Comparison of ENCODE assay signal across 8 cellular contexts in the genomic region with DNA sequence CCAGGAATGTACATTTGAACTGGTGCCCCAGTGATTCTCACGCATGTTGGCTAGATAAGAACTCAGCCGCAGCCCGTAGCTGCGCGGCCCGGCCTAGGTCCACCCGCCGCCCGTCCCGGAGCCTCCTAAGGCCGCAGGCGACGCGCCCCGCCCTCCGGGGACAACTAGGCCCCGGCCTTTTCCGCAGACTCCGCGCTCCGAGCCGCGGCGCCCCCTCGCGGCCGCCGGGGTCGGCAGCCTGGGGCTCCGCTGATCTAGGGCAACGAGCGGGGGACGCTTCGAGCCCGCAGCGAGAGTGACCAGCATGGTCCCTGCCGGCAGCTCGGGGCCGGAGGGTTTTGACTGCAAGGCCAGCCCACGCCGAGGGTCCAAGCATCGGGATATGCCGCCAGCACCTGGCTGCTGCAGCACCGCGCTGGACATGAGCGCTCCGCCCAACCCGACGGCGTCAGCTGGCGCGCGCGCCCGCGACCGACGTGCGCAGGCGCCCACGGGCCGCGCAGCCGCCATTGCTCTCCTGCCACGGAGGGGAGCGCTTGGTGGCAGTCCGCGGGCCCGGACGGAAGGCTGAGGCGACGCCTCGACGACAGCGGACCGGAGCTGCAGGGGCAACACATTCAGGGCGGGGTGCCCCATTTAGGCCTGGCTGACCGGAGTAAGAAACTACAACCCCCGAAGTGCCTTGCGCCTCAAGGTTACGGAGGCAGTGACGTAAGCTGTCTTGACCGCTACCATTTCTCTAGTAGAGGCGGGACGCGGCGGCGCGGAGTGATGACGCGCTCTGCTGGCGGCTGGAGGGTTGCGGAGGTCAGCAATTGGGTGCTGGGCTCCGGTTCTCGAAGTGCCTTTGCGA. TPM values are rescaled to one million over a fixed set of nuclear protein-coding genes. Genes with fewer than 3 reads are reported as not detected.
DNase-seq lines count a peak whose midpoint lies in the region; ATAC-seq, FAIRE-seq and TF ChIP-seq lines count a peak whose summit lies in the region.

A gene with protein sequence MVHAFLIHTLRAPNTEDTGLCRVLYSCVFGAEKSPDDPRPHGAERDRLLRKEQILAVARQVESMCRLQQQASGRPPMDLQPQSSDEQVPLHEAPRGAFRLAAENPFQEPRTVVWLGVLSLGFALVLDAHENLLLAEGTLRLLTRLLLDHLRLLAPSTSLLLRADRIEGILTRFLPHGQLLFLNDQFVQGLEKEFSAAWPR (plus strand): TSS at position 500 of the 853 bp plus-strand sequence. CDS start 1,571 bp downstream, outside the sequence.

- H3K9ac ChIP-seq in keratinocyte (ENCODE audit: control insufficient read depth, extremely low read depth, insufficient read depth, low read length) = peak within 1 kb of the TSS; percentile 93

- dilution Hi-C loops in keratinocyte (cut with MboI; ENCODE audit: extremely low pct_ligation_motif_present, low sequenced_read_pairs) = no loop called here

- peak; percentile 79 for ATAC-seq in GM19035 (IDR thresholded peaks at IDR 0.05; ENCODE audit: unreplicated experiment)
- ATAC-seq in HG03354 (IDR thresholded peaks at IDR 0.05; ENCODE audit: poor library complexity, severe bottlenecking, unreplicated experiment) = peak; percentile 81
- ATAC-seq in central memory CD8-positive, alpha-beta T cell (replicated peaks; ENCODE audit: extremely low read depth, poor library complexity, severe bottlenecking) = peak; percentile 78

- H3K27me3 Mint-ChIP-seq in central memory CD8-positive, alpha-beta T cell = no peaks in the 10 kb centered on the region

- no peaks in the 10 kb centered on the region for H3K9me3 ChIP-seq in keratinocyte (ENCODE audit: control insufficient read depth, low read depth, low read length)

- DNase-seq in AML-193 (lab: John Stamatoyannopoulos, UW) = peak; percentile 90 to 94
- peak; percentile 93 to 96 for DNase-seq in NCI-H446 (lab: John Stamatoyannopoulos, UW)
- peak; percentile 89 for DNase-seq in activated CD4-positive, CD25-positive, alpha-beta regulatory T cell treated with anti-CD3 and anti-CD28 coated beads, Interleukin-2, amount 50 U/mL, for 16 hours (ENCODE audit: low read depth, low spot score)
- DNase-seq in central memory CD8-positive, alpha-beta T cell (ENCODE audit: low spot score in 2 of 2) = peak; percentile 90 to 91
- DNase-seq in keratinocyte (ENCODE audit: low read depth, low spot score) = no peak
- DNase-seq in stimulated activated CD4-positive, alpha-beta T cell treated with anti-CD3 and anti-CD28 coated beads, Interleukin-15, amount 100 ng/mL, for 24 hours = peak; percentile 94

- peak within 1 kb of the TSS; percentile 96 for H3K27ac ChIP-seq in keratinocyte (ENCODE audit: control insufficient read depth, insufficient read depth, low read length)

- TF ChIP-seq CTCF in keratinocyte (optimal IDR thresholded peaks at IDR 0.05 in 1 of 3, IDR thresholded peaks at IDR 0.05 in 1 of 3, conservative IDR thresholded peaks at IDR 0.05 in 1 of 3; ENCODE audit: extremely low read depth in 1 of 3, insufficient read depth in 2 of 3, low read length in 3 of 3) = peak; percentile 78 to 85 (median 80)

- peak within 1 kb of the TSS; percentile 98 for H2AFZ ChIP-seq in keratinocyte (ENCODE audit: control insufficient read depth, low read length)

- H3K4me3 ChIP-seq in keratinocyte (ENCODE audit: control insufficient read depth in 2 of 3, extremely low read depth in 1 of 3, insufficient read depth in 2 of 3, low read depth in 1 of 3, low read length in 3 of 3) = peak within 1 kb of the TSS; percentile 61 to 82 (median 82)

- H3K27me3 ChIP-seq in keratinocyte (ENCODE audit: control insufficient read depth, extremely low read depth, insufficient read depth, low read length) = no peaks in the 10 kb centered on the region

- H3K79me2 ChIP-seq in keratinocyte (ENCODE audit: control insufficient read depth, insufficient read depth, low read length) = peaks cover 8% of the 10 kb centered on the region

- H3K4me1 ChIP-seq in keratinocyte (ENCODE audit: control insufficient read depth, extremely low read depth, insufficient read depth, low read length) = peaks cover 27% of the 10 kb centered on the region

- peak within 1 kb of the TSS; percentile 84 for H3K4me3 Mint-ChIP-seq in central memory CD8-positive, alpha-beta T cell

- peaks cover 17% of the 10 kb centered on the region for H3K36me3 Mint-ChIP-seq in central memory CD8-positive, alpha-beta T cell (ENCODE audit: insufficient read depth)

- no peaks in the 10 kb centered on the region for H3K9me3 Mint-ChIP-seq in central memory CD8-positive, alpha-beta T cell

- H3K9me1 ChIP-seq in keratinocyte (ENCODE audit: control insufficient read depth, extremely low read depth, insufficient read depth, low read length) = no peaks in the 10 kb centered on the region

- peaks cover 12 to 15% of the 10 kb centered on the region in 2 experiments for H3K36me3 ChIP-seq in keratinocyte (ENCODE audit: control insufficient read depth in 2 of 2, extremely low read depth in 1 of 2, insufficient read depth in 2 of 2, low read length in 2 of 2)

- peak within 1 kb of the TSS; percentile 98 for H3K27ac Mint-ChIP-seq in central memory CD8-positive, alpha-beta T cell (ENCODE audit: low read depth)

- H4K20me1 ChIP-seq in keratinocyte (ENCODE audit: control insufficient read depth, extremely low read depth, insufficient read depth, low read length) = no peaks in the 10 kb centered on the region

- peaks cover 46% of the 10 kb centered on the region for H3K4me1 Mint-ChIP-seq in central memory CD8-positive, alpha-beta T cell

- peak; percentile 44 for FAIRE-seq in keratinocyte (lab: Jason Lieb, UNC)

- H3K4me2 ChIP-seq in keratinocyte (ENCODE audit: control insufficient read depth, extremely low read depth, insufficient read depth, low read depth, low read length) = peak within 1 kb of the TSS; percentile 95

RNA-seq across cellular contexts. Expression of the gene that starts here (rescaled TPM):
- 4.3 to 9.0 TPM (median 5.2 TPM) in 3 replicates for polyA plus RNA-seq in keratinocyte
- 0.51 TPM for polyA plus RNA-seq in keratinocyte (2011; ENCODE audit: low read depth)
- 4.2 and 7.7 TPM in 2 replicates for polyA plus RNA-seq in keratinocyte (2011; cell fraction: cytosol; rRNA removed)
- polyA plus RNA-seq in keratinocyte (2011; cell fraction: nucleus; rRNA removed) = 4.5 and 6.2 TPM in 2 replicates
- 3.2 and 9.7 TPM in 2 replicates for polyA plus RNA-seq in keratinocyte (2012; ENCODE audit: low replicate concordance)
- 5.6 to 13.5 TPM (median 6.1 TPM) in 3 replicates for polyA minus RNA-seq in keratinocyte
- 9.8 TPM for polyA minus RNA-seq in keratinocyte (2011; cell fraction: cytosol; rRNA and poly(A)+ RNA removed)
- 5.9 and 7.0 TPM in 2 replicates for polyA minus RNA-seq in keratinocyte (2011; cell fraction: nucleus; rRNA and poly(A)+ RNA removed)
